8 cellular contexts compared by ENCODE assay signal in genomic region chr4:26873391-26874026, GRCh38. TPM values are rescaled to one million over a fixed set of nuclear protein-coding genes. Genes with fewer than 3 reads are reported as not detected.
DNase-seq lines count a peak whose midpoint lies in the region; ATAC-seq, FAIRE-seq and TF ChIP-seq lines count a peak whose summit lies in the region.

No MANE protein-coding gene starts in this region.

- no peak for DNase-seq in GM18507 (ENCODE audit: extremely low spot score, insufficient read length, low read depth)
- DNase-seq in activated CD4-positive, alpha-beta memory T cell treated with anti-CD3 and anti-CD28 coated beads, Interleukin-2, amount 10 ng/mL, durations not matched to agents 7 days and 5 days: peak; percentile 75
- DNase-seq in natural killer cell: peak; percentile 71
- no peak for DNase-seq in NCI-H510A (lab: John Stamatoyannopoulos, UW)
- DNase-seq in HuH-7 (ENCODE audit: low spot score): no peak
- no peak for DNase-seq in EL
- no peak for DNase-seq in C1 segment of cervical spinal cord (lab: John Stamatoyannopoulos, UW)

- peaks cover 67% of the 10 kb centered on the region for H3K4me1 Mint-ChIP-seq in activated CD4-positive, alpha-beta memory T cell treated with anti-CD3 and anti-CD28 coated beads, Interleukin-2, amount 10 ng/mL, durations not matched to agents 7 days and 5 days
- H3K4me1 Mint-ChIP-seq in natural killer cell: peaks cover 77 to 82% of the 10 kb centered on the region in 2 donors

- POLR2A ChIA-PET in activated CD4-positive, alpha-beta memory T cell treated with anti-CD3 and anti-CD28 coated beads, Interleukin-2, amount 10 ng/mL, durations not matched to agents 7 days and 5 days (lab: Charles Lee): interaction anchor here (1.2 to 5.8 kb wide), 3 partner anchors 10 to 14 kb away, joined by 3 to 70 read pairs (median 59); partner anchors contain the start of gene STIM2

- H3K9me3 Mint-ChIP-seq in activated CD4-positive, alpha-beta memory T cell treated with anti-CD3 and anti-CD28 coated beads, Interleukin-2, amount 10 ng/mL, durations not matched to agents 7 days and 5 days: peaks cover 5% of the 10 kb centered on the region
- H3K9me3 Mint-ChIP-seq in natural killer cell: no peaks in the 10 kb centered on the region

- CTCF ChIA-PET in activated CD4-positive, alpha-beta memory T cell treated with anti-CD3 and anti-CD28 coated beads, Interleukin-2, amount 10 ng/mL, durations not matched to agents 7 days and 5 days (lab: Charles Lee): interaction anchor here (0.6 to 1.5 kb wide), 4 partner anchors 11 to 60 kb away, joined by 3 to 6 read pairs (median 4); no protein-coding TSS in a partner anchor

- no peak for TF ChIP-seq CTCF in natural killer cell (IDR thresholded peaks at IDR 0.05)

- H3K4me3 Mint-ChIP-seq in activated CD4-positive, alpha-beta memory T cell treated with anti-CD3 and anti-CD28 coated beads, Interleukin-2, amount 10 ng/mL, durations not matched to agents 7 days and 5 days: peak overlapping the region; percentile 52
- peak overlapping the region; percentile 85 for H3K4me3 Mint-ChIP-seq in natural killer cell

- peak overlapping the region; percentile 73 for H3K27ac Mint-ChIP-seq in activated CD4-positive, alpha-beta memory T cell treated with anti-CD3 and anti-CD28 coated beads, Interleukin-2, amount 10 ng/mL, durations not matched to agents 7 days and 5 days
- peak overlapping the region; percentile 96 to 98 for H3K27ac Mint-ChIP-seq in natural killer cell

- peaks cover 33% of the 10 kb centered on the region for H3K36me3 Mint-ChIP-seq in activated CD4-positive, alpha-beta memory T cell treated with anti-CD3 and anti-CD28 coated beads, Interleukin-2, amount 10 ng/mL, durations not matched to agents 7 days and 5 days (ENCODE audit: low read depth)
- H3K36me3 Mint-ChIP-seq in natural killer cell: no peaks in the 10 kb centered on the region

- intact Hi-C loops in natural killer cell (cut with micrococcal nuclease): loop anchor here (1.0 to 2.0 kb wide), 3 partner anchors 11 to 17 kb away; no protein-coding TSS in a partner anchor

- FAIRE-seq in GM18507 (lab: Jason Lieb, UNC): peak; percentile 89

- ATAC-seq in HG02852 (IDR thresholded peaks at IDR 0.05; ENCODE audit: unreplicated experiment) (peak; percentile 84), natural killer cell (peak; percentile 84 to 95 (median 94))

- H3K27me3 Mint-ChIP-seq in activated CD4-positive, alpha-beta memory T cell treated with anti-CD3 and anti-CD28 coated beads, Interleukin-2, amount 10 ng/mL, durations not matched to agents 7 days and 5 days: no peaks in the 10 kb centered on the region
- no peaks in the 10 kb centered on the region for H3K27me3 Mint-ChIP-seq in natural killer cell (ENCODE audit: low read depth in 2 of 2)

RNA-seq across cellular contexts. Expression of gene STIM2, which starts 12.9 kb away (rescaled TPM):
- total RNA-seq in activated CD4-positive, alpha-beta memory T cell treated with anti-CD3 and anti-CD28 coated beads, Interleukin-2, amount 10 ng/mL, durations not matched to agents 7 days and 5 days: 10 to 100 TPM; 53.3 to 58.7 TPM
- 100 to 1,000 TPM in 2 of 3 donors, 10 to 100 TPM in 1; 98.3 to 104 (median 100) TPM for total RNA-seq in natural killer cell

Comparison
In these comparisons a context has a peak if more than half of its experiments do, and no peak if none do; other contexts are left out.
1. DNase-seq: peak in activated CD4-positive, alpha-beta memory T cell treated with anti-CD3 and anti-CD28 coated beads, Interleukin-2, amount 10 ng/mL, durations not matched to agents 7 days and 5 days (single experiment) and natural killer cell (single experiment); none in GM18507 (single experiment), NCI-H510A (single experiment), HuH-7 (single experiment), EL (single experiment) and C1 segment of cervical spinal cord (0 of 14).